Comparison of ENCODE assay signal across 23 cellular contexts in the genomic region with DNA sequence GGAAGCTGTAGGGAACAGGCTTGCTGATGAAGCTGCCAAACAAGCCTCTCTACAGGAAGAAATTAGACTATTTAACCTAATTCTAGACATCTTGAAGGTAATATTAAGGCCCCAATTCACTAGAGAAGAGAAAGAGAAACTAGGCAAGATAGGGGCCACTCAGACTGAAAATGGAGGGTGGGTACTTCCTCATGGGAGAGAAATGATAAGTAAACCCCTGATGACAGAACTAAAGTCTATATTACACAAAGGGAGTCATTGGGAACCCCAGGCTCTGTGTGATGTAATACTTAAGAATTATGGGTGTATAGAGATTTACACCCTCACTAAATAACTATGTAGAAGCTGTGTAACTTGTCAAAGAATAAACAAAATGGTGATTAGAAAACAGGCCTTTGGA.
"Had no signal": no experiment of that assay in that cellular context is flagged by ENCODE, and none has a peak within 500 bp of the region (broad histone marks: within the 10 kb centered on the region; RNA-seq: fewer than 3 reads in every experiment).

No MANE protein-coding gene starts in this region.

- H3K4me3 ChIP-seq: esophagus muscularis mucosa, gastrocnemius medialis, heart right ventricle, pancreas, smooth muscle cell, stomach, thoracic aorta, transverse colon had no signal

- H3K36me3 Mint-ChIP-seq: stimulated activated memory B cell treated with anti-CD40 and anti-IgM and Interleukin-4, amounts not matched to agents 10 μg/mL and 1 μg/mL and 100 μg/mL, for 72 hours had no signal

- H3K4me3 Mint-ChIP-seq: dendritic cell treated with granulocyte-macrophage colony-stimulating factor and Interleukin-4, amounts not matched to agents 40 ng/mL and 50 ng/mL, for 4 days; effector memory CD8-positive, alpha-beta T cell; nephron; stimulated activated memory B cell treated with anti-CD40 and anti-IgM and Interleukin-4, amounts not matched to agents 10 μg/mL and 1 μg/mL and 100 μg/mL, for 72 hours had no signal

- H3K9me3 ChIP-seq: gastrocnemius medialis, pancreas, stomach, thoracic aorta, transverse colon had no signal

- FAIRE-seq: colon, islet of Langerhans, pancreas had no signal

- H3K36me3 ChIP-seq: esophagus muscularis mucosa, gastrocnemius medialis, heart right ventricle, pancreas, stomach, thoracic aorta, transverse colon had no signal

- H3K27ac ChIP-seq: epithelial cell of prostate, esophagus muscularis mucosa, gastrocnemius medialis, heart right ventricle, pancreas, stomach, thoracic aorta, transverse colon had no signal

- ATAC-seq: effector memory CD8-positive, alpha-beta T cell; gastrocnemius medialis; heart right ventricle; pancreas; right cardiac atrium; stimulated activated memory B cell treated with anti-CD40 and anti-IgM and Interleukin-4, amounts not matched to agents 10 μg/mL and 1 μg/mL and 100 μg/mL, for 72 hours had no signal

- H3K9me3 Mint-ChIP-seq: effector memory CD8-positive, alpha-beta T cell had no signal

- H3K4me1 Mint-ChIP-seq: nephron; stimulated activated memory B cell treated with anti-CD40 and anti-IgM and Interleukin-4, amounts not matched to agents 10 μg/mL and 1 μg/mL and 100 μg/mL, for 72 hours had no signal

- H3K27me3 Mint-ChIP-seq: dendritic cell treated with granulocyte-macrophage colony-stimulating factor and Interleukin-4, amounts not matched to agents 40 ng/mL and 50 ng/mL, for 4 days; progenitor cell of endocrine pancreas had no signal

- H3K4me1 ChIP-seq: esophagus muscularis mucosa, gastrocnemius medialis, heart right ventricle, pancreas, stomach, transverse colon had no signal

- H3K27me3 ChIP-seq: esophagus muscularis mucosa, gastrocnemius medialis, pancreas, stomach, transverse colon had no signal

- H3K27ac Mint-ChIP-seq: dendritic cell treated with granulocyte-macrophage colony-stimulating factor and Interleukin-4, amounts not matched to agents 40 ng/mL and 50 ng/mL, for 4 days; effector memory CD8-positive, alpha-beta T cell; nephron; progenitor cell of endocrine pancreas; stimulated activated memory B cell treated with anti-CD40 and anti-IgM and Interleukin-4, amounts not matched to agents 10 μg/mL and 1 μg/mL and 100 μg/mL, for 72 hours had no signal

- DNase-seq: effector memory CD8-positive, alpha-beta T cell; gastrocnemius medialis; heart right ventricle; hypothalamus; kidney glomerular epithelial cell; occipital lobe; pancreas; right cardiac atrium; stimulated activated CD4-positive, alpha-beta T cell treated with anti-CD3 and anti-CD28 coated beads, Interleukin-2, amount 100 ng/mL, for 48 hours; stimulated activated CD8-positive, alpha-beta memory T cell treated with anti-CD3 and anti-CD28 coated beads, Interleukin-4, amount 100 ng/mL, for 48 hours; stomach; substantia nigra; transverse colon had no signal
